In the genomic region with DNA sequence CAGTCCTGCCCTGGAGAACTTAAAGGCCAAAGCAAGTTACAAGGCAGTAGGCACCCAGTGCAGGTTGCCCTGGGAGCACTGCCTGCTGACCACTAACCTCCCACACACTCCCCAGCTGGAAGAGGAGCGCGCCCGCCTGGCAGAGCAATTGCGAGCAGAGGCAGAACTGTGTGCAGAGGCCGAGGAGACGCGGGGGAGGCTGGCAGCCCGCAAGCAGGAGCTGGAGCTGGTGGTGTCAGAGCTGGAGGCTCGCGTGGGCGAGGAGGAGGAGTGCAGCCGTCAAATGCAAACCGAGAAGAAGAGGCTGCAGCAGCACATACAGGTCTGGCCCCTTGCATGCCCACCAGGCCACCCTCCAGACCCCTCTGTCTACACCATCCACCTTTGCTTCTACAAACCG, we compare ENCODE assay signal across 20 cellular contexts.
DNase-seq lines count a peak whose midpoint lies in the region; TF ChIP-seq lines count a peak whose summit lies in the region.
"Had no signal": no experiment of that assay in that cellular context is flagged by ENCODE, and none has a peak within 500 bp of the region (broad histone marks: within the 10 kb centered on the region; RNA-seq: fewer than 3 reads in every experiment).

No MANE protein-coding gene starts in this region.

- no peak overlapping the region for H3K4me3 Mint-ChIP-seq in activated CD4-positive, alpha-beta memory T cell treated with anti-CD3 and anti-CD28 coated beads, Interleukin-2, amount 10 ng/mL, durations not matched to agents 7 days and 5 days
- H3K4me3 Mint-ChIP-seq: B cell had no signal

- H3K4me3 ChIP-seq in NB4 (ENCODE audit: low read depth, low read length) (no peak overlapping the region), fibroblast of pulmonary artery (replicated peaks; ENCODE audit: low read depth, low read length) (no peak overlapping the region), osteoblast (ENCODE audit: insufficient read depth, low read length) (no peak overlapping the region)

- no peaks in the 10 kb centered on the region for H3K4me1 Mint-ChIP-seq in activated CD4-positive, alpha-beta memory T cell treated with anti-CD3 and anti-CD28 coated beads, Interleukin-2, amount 10 ng/mL, durations not matched to agents 7 days and 5 days
- H3K4me1 Mint-ChIP-seq: B cell had no signal

- H3K27me3 Mint-ChIP-seq in activated CD4-positive, alpha-beta memory T cell treated with anti-CD3 and anti-CD28 coated beads, Interleukin-2, amount 10 ng/mL, durations not matched to agents 7 days and 5 days, result no peaks in the 10 kb centered on the region

- H3K9me3 ChIP-seq in osteoblast (ENCODE audit: low read depth, low read length), result no peaks in the 10 kb centered on the region

- no peaks in the 10 kb centered on the region for H3K27me3 ChIP-seq in osteoblast (ENCODE audit: insufficient read depth, low read length)

- no peaks in the 10 kb centered on the region for H3K36me3 ChIP-seq in osteoblast (ENCODE audit: insufficient read depth, low read length)

- no peaks in the 10 kb centered on the region for H3K36me3 Mint-ChIP-seq in activated CD4-positive, alpha-beta memory T cell treated with anti-CD3 and anti-CD28 coated beads, Interleukin-2, amount 10 ng/mL, durations not matched to agents 7 days and 5 days (ENCODE audit: low read depth)

- CTCF ChIA-PET in activated CD4-positive, alpha-beta memory T cell treated with anti-CD3 and anti-CD28 coated beads, Interleukin-2, amount 10 ng/mL, durations not matched to agents 7 days and 5 days (lab: Charles Lee), result interaction anchor here (0.5 kb wide), 1 partner anchor 10 kb away, joined by 5 read pairs; no protein-coding TSS in a partner anchor

- POLR2A ChIA-PET in activated CD4-positive, alpha-beta memory T cell treated with anti-CD3 and anti-CD28 coated beads, Interleukin-2, amount 10 ng/mL, durations not matched to agents 7 days and 5 days (lab: Charles Lee), result interaction anchor here (1.0 kb wide), 1 partner anchor 14 kb away, joined by 3 read pairs; no protein-coding TSS in a partner anchor

- no peak overlapping the region for H3K27ac ChIP-seq in osteoblast (ENCODE audit: low read depth, low read length)
- H3K27ac ChIP-seq: KMS-11 had no signal

- H3K9me3 Mint-ChIP-seq in activated CD4-positive, alpha-beta memory T cell treated with anti-CD3 and anti-CD28 coated beads, Interleukin-2, amount 10 ng/mL, durations not matched to agents 7 days and 5 days, result no peaks in the 10 kb centered on the region

- no peaks in the 10 kb centered on the region for H3K4me1 ChIP-seq in osteoblast (ENCODE audit: insufficient read depth, low read length)

- no peak overlapping the region for H3K27ac Mint-ChIP-seq in activated CD4-positive, alpha-beta memory T cell treated with anti-CD3 and anti-CD28 coated beads, Interleukin-2, amount 10 ng/mL, durations not matched to agents 7 days and 5 days
- H3K27ac Mint-ChIP-seq: B cell had no signal

- H3K4me2 ChIP-seq in osteoblast (ENCODE audit: insufficient read depth, low read length), result no peak overlapping the region
- H3K4me2 ChIP-seq: KMS-11 had no signal

- no peaks in the 10 kb centered on the region for H3K79me2 ChIP-seq in osteoblast (ENCODE audit: insufficient read depth, low read length)

- H4K20me1 ChIP-seq in osteoblast (ENCODE audit: insufficient read depth, low read length), result no peaks in the 10 kb centered on the region

- TF ChIP-seq POLR2A in NB4 (IDR thresholded peaks at IDR 0.05; ENCODE audit: extremely low read depth, insufficient read length), result no peak

- no peak overlapping the region for H2AFZ ChIP-seq in osteoblast (ENCODE audit: low read length)

- peak; percentile 28 for DNase-seq in Daoy (ENCODE audit: low read depth)
- peak; percentile 79 for DNase-seq in NB4 (ENCODE audit: low read depth)
- DNase-seq in fibroblast of pulmonary artery (ENCODE audit: low read depth), result peak; percentile 5
- DNase-seq in osteoblast (ENCODE audit: insufficient read length, low spot score, missing footprints), result peak; percentile 8
- no peak for DNase-seq in GM20000 (ENCODE audit: low spot score)
- DNase-seq in activated CD4-positive, alpha-beta memory T cell treated with anti-CD3 and anti-CD28 coated beads, Interleukin-2, amount 10 ng/mL, durations not matched to agents 7 days and 5 days, result no peak
- DNase-seq in activated CD4-positive, alpha-beta T cell treated with anti-CD3 and anti-CD28 coated beads for 4 hours, result no peak
- DNase-seq in NOMO-1 (lab: John Stamatoyannopoulos, UW; ENCODE audit: unreplicated experiment in 2 of 2), result no peak
- DNase-seq: 8988T, DMS79 treated with DMSO at 0.1 percent for 48 hours, HCEC 1CT, NCI-H1092 treated with DMSO at 0.1 percent for 48 hours, NCI-H146, NCI-H2029 treated with DMSO at 0.1 percent for 48 hours, NCI-H2171, NCI-H446 treated with DMSO at 0.1 percent for 48 hours, NCI-H69, Right ventricle myocardium superior had no signal

- TF ChIP-seq CTCF in NB4 (IDR thresholded peaks at IDR 0.05; ENCODE audit: low read depth, low read length), result no peak
- no peak for TF ChIP-seq CTCF in fibroblast of pulmonary artery (IDR thresholded peaks at IDR 0.05; ENCODE audit: low read length, missing control alignments)
- no peak for TF ChIP-seq CTCF in osteoblast (IDR thresholded peaks at IDR 0.05; ENCODE audit: extremely low read depth, low read depth, low read length)
- no peak for TF ChIP-seq CTCF in GM20000 (IDR thresholded peaks at IDR 0.05; ENCODE audit: extremely low read depth, missing control alignments)

Comparison
In these comparisons a context has a peak if more than half of its experiments do, and no peak if none do; other contexts are left out.
1. DNase-seq: peak in Daoy (single experiment), NB4 (single experiment), fibroblast of pulmonary artery (single experiment) and osteoblast (single experiment); none in GM20000 (single experiment), activated CD4-positive, alpha-beta memory T cell treated with anti-CD3 and anti-CD28 coated beads, Interleukin-2, amount 10 ng/mL, durations not matched to agents 7 days and 5 days (single experiment), activated CD4-positive, alpha-beta T cell treated with anti-CD3 and anti-CD28 coated beads for 4 hours (0 of 2) and NOMO-1 (0 of 2).